Comparison of ENCODE assay signal across 28 cellular contexts in the genomic region with DNA sequence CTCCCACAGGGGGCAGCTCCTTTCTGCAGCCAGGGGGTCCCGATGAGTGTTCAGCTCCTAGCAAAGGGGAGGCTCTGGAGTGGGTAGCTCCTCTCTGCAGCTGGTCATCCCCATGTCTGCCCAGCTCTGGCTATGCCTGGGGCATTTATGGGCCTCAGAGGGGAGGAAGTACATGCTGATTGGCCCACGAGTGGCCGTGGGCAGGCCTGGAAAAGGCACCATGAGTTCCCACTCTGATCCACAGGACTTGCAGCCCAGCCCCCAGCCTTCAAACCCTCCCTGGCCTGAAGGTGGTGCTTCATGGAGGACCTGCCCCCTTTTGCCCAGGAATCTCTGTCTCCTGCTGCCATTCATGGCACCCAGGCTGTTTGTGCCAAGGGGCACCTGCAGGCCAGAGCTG.
"Had no signal": no experiment of that assay in that cellular context is flagged by ENCODE, and none has a peak within 500 bp of the region (broad histone marks: within the 10 kb centered on the region; RNA-seq: fewer than 3 reads in every experiment).

No MANE protein-coding gene starts in this region.

- H3K9me3 ChIP-seq: esophagus squamous epithelium, gastroesophageal sphincter, heart right ventricle had no signal

- H3K27me3 Mint-ChIP-seq: activated CD8-positive, alpha-beta T cell treated with anti-CD3 and anti-CD28 coated beads for 36 hours; activated T-helper 17 cell treated with anti-CD3 and anti-CD28 coated beads, Interleukin-2, amount 50 U/mL, for 72 hours; central memory CD8-positive, alpha-beta T cell; T-cell had no signal

- H3K4me1 Mint-ChIP-seq: activated B cell treated with CpG ODN at 0.5 μM for 24 hours; activated T-helper 17 cell treated with anti-CD3 and anti-CD28 coated beads, Interleukin-2, amount 50 U/mL, for 72 hours; central memory CD8-positive, alpha-beta T cell had no signal

- H3K27ac ChIP-seq: brain microvascular endothelial cell, epithelial cell of prostate, esophagus squamous epithelium, gastroesophageal sphincter, heart right ventricle, VCaP had no signal

- H3K9me3 Mint-ChIP-seq: activated B cell treated with CpG ODN at 0.5 μM for 24 hours; activated CD8-positive, alpha-beta T cell treated with anti-CD3 and anti-CD28 coated beads for 36 hours; activated T-cell treated with anti-CD3 and anti-CD28 coated beads, Interleukin-2, amount 50 U/mL, for 4 hours; activated T-helper 17 cell treated with anti-CD3 and anti-CD28 coated beads, Interleukin-2, amount 50 U/mL, for 72 hours; central memory CD8-positive, alpha-beta T cell; T-cell; T-helper 1 cell treated with Interleukin-12 subunit alpha and Interleukin-12 subunit beta and Interleukin-4 antibody, amounts not matched to agents 30 μg/mL and 1 μg/mL, for 36 hours had no signal

- H3K27ac Mint-ChIP-seq: activated B cell treated with CpG ODN at 0.5 μM for 24 hours; activated CD8-positive, alpha-beta T cell treated with anti-CD3 and anti-CD28 coated beads for 36 hours; activated naive CD8-positive, alpha-beta T cell; activated T-helper 17 cell treated with anti-CD3 and anti-CD28 coated beads, Interleukin-2, amount 50 U/mL, for 72 hours; T-cell; T-helper 1 cell treated with Interleukin-12 subunit alpha and Interleukin-12 subunit beta and Interleukin-4 antibody, amounts not matched to agents 30 μg/mL and 1 μg/mL, for 36 hours had no signal

- H3K4me3 ChIP-seq: esophagus squamous epithelium, gastroesophageal sphincter, heart right ventricle had no signal

- H3K36me3 Mint-ChIP-seq: activated naive CD8-positive, alpha-beta T cell; T-cell had no signal

- H3K4me3 Mint-ChIP-seq: activated B cell treated with CpG ODN at 0.5 μM for 24 hours; activated CD8-positive, alpha-beta T cell treated with anti-CD3 and anti-CD28 coated beads for 36 hours; activated naive CD8-positive, alpha-beta T cell; activated T-cell treated with anti-CD3 and anti-CD28 coated beads, Interleukin-2, amount 50 U/mL, for 4 hours; activated T-helper 17 cell treated with anti-CD3 and anti-CD28 coated beads, Interleukin-2, amount 50 U/mL, for 72 hours; central memory CD8-positive, alpha-beta T cell; T-cell; T-helper 1 cell treated with Interleukin-12 subunit alpha and Interleukin-12 subunit beta and Interleukin-4 antibody, amounts not matched to agents 30 μg/mL and 1 μg/mL, for 36 hours had no signal

- DNase-seq: activated B cell treated with CpG ODN at 0.5 μM for 24 hours; activated CD4-positive, alpha-beta T cell treated with anti-CD3 and anti-CD28 coated beads for 48 hours; activated CD4-positive, alpha-beta T cell treated with anti-CD3 and anti-CD28 coated beads, Interleukin-2, amount 50 U/mL, for 1 hour; activated CD4-positive, alpha-beta T cell treated with anti-CD3 and anti-CD28 coated beads, Interleukin-2, amount 50 U/mL, for 48 hours; activated CD8-positive, alpha-beta memory T cell treated with anti-CD3 and anti-CD28 coated beads for 24 hours; activated CD8-positive, alpha-beta T cell treated with anti-CD3 and anti-CD28 coated beads for 36 hours; activated effector memory CD4-positive, alpha-beta T cell treated with Interleukin-2 at 50 U/mL for 16 hours; activated gamma-delta T cell treated with Interleukin-2 at 50 U/mL for 16 hours; activated naive CD4-positive, alpha-beta T cell treated with anti-CD3 and anti-CD28 coated beads, Interleukin-2, amount 50 U/mL, for 16 hours; activated naive CD4-positive, alpha-beta T cell treated with Interleukin-2 at 50 U/mL for 16 hours; activated T-cell treated with anti-CD3 and anti-CD28 coated beads, Interleukin-2, amount 50 U/mL, for 4 hours; amniotic stem cell; anterior cingulate cortex; brain microvascular endothelial cell; effector CD8-positive, alpha-beta T cell; esophagus squamous epithelium; foreskin melanocyte; heart right ventricle; T-cell; T-helper 9 cell had no signal

- H3K27me3 ChIP-seq: brain microvascular endothelial cell had no signal

- H3K36me3 ChIP-seq: brain microvascular endothelial cell, esophagus squamous epithelium, gastroesophageal sphincter, heart right ventricle had no signal

- ATAC-seq: activated CD4-positive, CD25-positive, alpha-beta regulatory T cell treated with anti-CD3 and anti-CD28 coated beads, Interleukin-2, amount 50 U/mL, for 24 hours; activated CD8-positive, alpha-beta T cell treated with anti-CD3 and anti-CD28 coated beads for 36 hours; activated T-cell treated with anti-CD3 and anti-CD28 coated beads, Interleukin-2, amount 50 U/mL, for 4 hours; activated T-helper 17 cell treated with anti-CD3 and anti-CD28 coated beads, Interleukin-2, amount 50 U/mL, for 72 hours; gastroesophageal sphincter; heart right ventricle; T-cell had no signal

- H3K4me1 ChIP-seq: esophagus squamous epithelium, gastroesophageal sphincter, heart right ventricle had no signal
